ENCODE assay signal across 9 cellular contexts in genomic region chr17:48036693-48037035, GRCh38. TPM values are rescaled to one million over a fixed set of nuclear protein-coding genes. Genes with fewer than 3 reads are reported as not detected.
DNase-seq lines count a peak whose midpoint lies in the region; ATAC-seq and TF ChIP-seq lines count a peak whose summit lies in the region.
"Had no signal": no experiment of that assay in that cellular context is flagged by ENCODE, and none has a peak within 500 bp of the region (broad histone marks: within the 10 kb centered on the region; RNA-seq: fewer than 3 reads in every experiment).

No MANE protein-coding gene starts in this region.

- H3K27ac ChIP-seq in rectal smooth muscle tissue (ENCODE audit: low read depth, low read length) = peak overlapping the region; percentile 74

- peaks cover 11% of the 10 kb centered on the region for H3K36me3 Mint-ChIP-seq in Calu3 (ENCODE audit: insufficient read depth, unreplicated experiment)
- H3K36me3 Mint-ChIP-seq in T-helper 17 cell (ENCODE audit: low read depth) = peaks cover 2% of the 10 kb centered on the region

- H3K27ac Mint-ChIP-seq in Calu3 (ENCODE audit: unreplicated experiment) (no peak overlapping the region), T-helper 17 cell (no peak overlapping the region)

- H3K27me3 ChIP-seq in rectal smooth muscle tissue (ENCODE audit: control insufficient read depth, insufficient read depth, low read length) = peaks cover 3% of the 10 kb centered on the region

- no peaks in the 10 kb centered on the region for H3K9me3 Mint-ChIP-seq in Calu3 (ENCODE audit: low read depth, unreplicated experiment)

- peaks cover 4% of the 10 kb centered on the region for H3K36me3 ChIP-seq in rectal smooth muscle tissue (ENCODE audit: control insufficient read depth, insufficient read depth, low read length)
- no peaks in the 10 kb centered on the region for H3K36me3 ChIP-seq in mucosa of descending colon (ENCODE audit: low read depth)

- peak overlapping the region; percentile 74 for H3K4me3 ChIP-seq in fibroblast of the aortic adventitia (ENCODE audit: low read depth, low read length)
- H3K4me3 ChIP-seq in rectal smooth muscle tissue (ENCODE audit: low read length) = peak overlapping the region; percentile 81
- H3K4me3 ChIP-seq in mucosa of descending colon = no peak overlapping the region

- BruUV-seq in Calu3 (replicated peaks; lab: Mats Ljungman, UMichigan) = no TSS peak

- H3K9me3 ChIP-seq in T-helper 17 cell (ENCODE audit: control insufficient read depth, low read length, poor library complexity, severe bottlenecking) (no peaks in the 10 kb centered on the region), mucosa of descending colon (no peaks in the 10 kb centered on the region)

- H3K4me1 Mint-ChIP-seq in Calu3 (ENCODE audit: low read depth, unreplicated experiment) = peaks cover 8% of the 10 kb centered on the region
- peaks cover 11% of the 10 kb centered on the region for H3K4me1 Mint-ChIP-seq in T-helper 17 cell

- ATAC-seq in T-helper 17 cell = no peak
- ATAC-seq in GM18867 (IDR thresholded peaks at IDR 0.05; ENCODE audit: unreplicated experiment) = no peak
- ATAC-seq in mucosa of descending colon = no peak
- ATAC-seq in omental fat pad (ENCODE audit: low FRiP score) = no peak

- DNase-seq in Calu3 = no peak
- DNase-seq in T-helper 17 cell = no peak
- no peak for DNase-seq in fibroblast of the aortic adventitia (ENCODE audit: low read depth)
- DNase-seq in hypothalamus (lab: John Stamatoyannopoulos, UW) = no peak
- DNase-seq in mucosa of descending colon = no peak
- DNase-seq in omental fat pad (ENCODE audit: low spot score) = no peak
- DNase-seq: NCI-H774 had no signal

- peaks cover 69% of the 10 kb centered on the region for H3K27me3 Mint-ChIP-seq in Calu3 (ENCODE audit: unreplicated experiment)
- H3K27me3 Mint-ChIP-seq in T-helper 17 cell = peaks cover 36% of the 10 kb centered on the region

- CTCF ChIA-PET in Calu3 (lab: Charles Lee) = interaction anchor here (0.7 to 1.2 kb wide), 3 partner anchors 10 to 788 kb away, joined by 3 to 5 read pairs (median 3); no protein-coding TSS in a partner anchor

- peaks cover 8% of the 10 kb centered on the region for H3K4me1 ChIP-seq in rectal smooth muscle tissue (ENCODE audit: control insufficient read depth, insufficient read depth, low read length)
- H3K4me1 ChIP-seq in mucosa of descending colon (ENCODE audit: low read depth) = peaks cover 5% of the 10 kb centered on the region

- H3K9ac ChIP-seq in rectal smooth muscle tissue (ENCODE audit: low read length) = no peak overlapping the region

- H3K4me3 Mint-ChIP-seq in Calu3 (ENCODE audit: low read depth, unreplicated experiment) (peak overlapping the region; percentile 73), T-helper 17 cell (peak overlapping the region; percentile 97)

- TF ChIP-seq CTCF in Calu3 (IDR thresholded peaks at IDR 0.05; ENCODE audit: unreplicated experiment) (no peak), fibroblast of the aortic adventitia (IDR thresholded peaks at IDR 0.05; ENCODE audit: insufficient read depth, low read length) (no peak), mucosa of descending colon (IDR thresholded peaks at IDR 0.05) (no peak), omental fat pad (IDR thresholded peaks at IDR 0.05) (no peak)

- intact Hi-C loops in Calu3 (cut with micrococcal nuclease; ENCODE audit: unreplicated experiment) = no loop called here
- intact Hi-C loops in mucosa of descending colon (cut with DNase I, micrococcal nuclease) = no loop called here

RNA-seq across cellular contexts. Expression of gene COPZ2, which starts 0.9 kb away (rescaled TPM):
- total RNA-seq in Calu3 (2022) (1.1 and 1.2 TPM in 2 replicates), T-helper 17 cell (1 to 10 TPM in 1 of 2 donors, not detected in 1; 1.0 TPM), fibroblast of the aortic adventitia (ENCODE audit: low replicate concordance) (80.5 and 292 TPM in 2 replicates), mucosa of descending colon (10 to 100 TPM in 2 of 3 donors, 1 to 10 TPM in 1; 3.9 to 43.3 (median 14.3) TPM), omental fat pad (10 to 100 TPM; 43.8 to 61.8 (median 49.7) TPM)

RNA-seq across cellular contexts. Expression of gene NFE2L1, which starts 11.5 kb away (rescaled TPM):
- 216 and 247 TPM in 2 replicates for total RNA-seq in Calu3 (2022)
- 10 to 100 TPM; 41.2 to 42.2 TPM for total RNA-seq in T-helper 17 cell
- total RNA-seq in fibroblast of the aortic adventitia (ENCODE audit: low replicate concordance) = 103 and 413 TPM in 2 replicates
- total RNA-seq in mucosa of descending colon = 100 to 1,000 TPM; 182 to 275 (median 247) TPM
- total RNA-seq in omental fat pad = 100 to 1,000 TPM; 144 to 255 (median 168) TPM
